In the genomic region with DNA sequence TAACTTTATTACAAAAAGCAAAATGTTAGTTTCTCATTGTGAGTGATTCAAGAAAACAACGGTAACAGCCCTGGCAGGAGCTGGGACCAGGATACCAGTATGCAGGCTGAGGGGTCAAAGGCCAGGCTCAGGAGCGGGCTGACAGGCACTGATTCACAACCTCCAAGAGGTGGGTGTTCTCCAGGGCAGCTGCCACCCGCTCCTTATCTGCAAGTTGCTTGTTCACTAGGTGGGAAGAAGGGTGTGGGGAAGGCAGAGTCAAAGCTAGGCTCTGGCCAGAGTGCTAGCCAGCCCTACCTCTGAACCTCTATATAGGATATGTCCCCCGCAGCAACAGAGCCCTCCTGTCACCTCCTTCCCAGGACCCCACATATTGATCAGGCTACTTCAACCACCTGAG, we compare ENCODE assay signal across 1 cellular context.
TF ChIP-seq lines count a peak whose summit lies in the region.

No MANE protein-coding gene starts in this region.

TF ChIP-seq in HepG2, 621 proteins besides CTCF, POLR2A, EP300 and RAD21:
- TF ChIP-seq RBFOX2 (IDR thresholded peaks at IDR 0.05; ENCODE audit: low read depth, low read length) (0 out of 2 replicates have a peak, but pooled peaks have one; percentile 25), HMGA1 (CRISPR knock-in tag; conservative IDR thresholded peaks at IDR 0.05) (no peak)
